In the genomic region with DNA sequence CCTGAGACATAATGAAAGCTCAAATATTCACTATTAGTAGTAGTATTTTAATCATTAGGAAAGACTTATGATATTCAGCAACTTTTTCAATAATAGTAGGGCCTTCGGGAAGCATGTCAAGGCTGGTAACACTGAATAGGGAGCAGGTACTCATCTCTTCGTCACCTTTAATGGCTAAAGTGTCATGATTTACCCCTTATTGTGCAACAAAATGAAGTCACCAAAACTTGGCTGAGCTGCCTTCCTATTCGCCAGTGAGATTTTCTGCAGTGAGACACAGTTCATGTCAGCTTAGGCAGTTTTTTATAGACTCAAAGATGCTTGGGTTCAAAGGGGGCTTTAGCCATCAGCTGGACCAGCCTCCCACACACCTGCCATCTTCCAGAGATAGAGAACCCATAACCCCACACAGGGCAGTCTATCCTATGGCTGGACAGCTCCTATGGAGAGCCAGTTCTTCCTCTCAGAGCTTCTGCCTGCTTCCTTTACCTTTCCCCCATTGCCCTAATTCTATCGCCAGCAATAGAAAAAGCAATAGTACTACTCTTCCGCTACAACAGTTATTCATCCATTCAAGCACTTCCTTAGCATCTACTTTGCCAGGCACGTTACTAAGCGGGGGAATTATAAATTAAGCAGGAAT, we compare ENCODE assay signal across 2 cellular contexts.
TF ChIP-seq lines count a peak whose summit lies in the region.

No MANE protein-coding gene starts in this region.

TF ChIP-seq in A549, 52 proteins besides CTCF, POLR2A, EP300 and RAD21 (continued from another document):
- TF ChIP-seq, protein P1, sequence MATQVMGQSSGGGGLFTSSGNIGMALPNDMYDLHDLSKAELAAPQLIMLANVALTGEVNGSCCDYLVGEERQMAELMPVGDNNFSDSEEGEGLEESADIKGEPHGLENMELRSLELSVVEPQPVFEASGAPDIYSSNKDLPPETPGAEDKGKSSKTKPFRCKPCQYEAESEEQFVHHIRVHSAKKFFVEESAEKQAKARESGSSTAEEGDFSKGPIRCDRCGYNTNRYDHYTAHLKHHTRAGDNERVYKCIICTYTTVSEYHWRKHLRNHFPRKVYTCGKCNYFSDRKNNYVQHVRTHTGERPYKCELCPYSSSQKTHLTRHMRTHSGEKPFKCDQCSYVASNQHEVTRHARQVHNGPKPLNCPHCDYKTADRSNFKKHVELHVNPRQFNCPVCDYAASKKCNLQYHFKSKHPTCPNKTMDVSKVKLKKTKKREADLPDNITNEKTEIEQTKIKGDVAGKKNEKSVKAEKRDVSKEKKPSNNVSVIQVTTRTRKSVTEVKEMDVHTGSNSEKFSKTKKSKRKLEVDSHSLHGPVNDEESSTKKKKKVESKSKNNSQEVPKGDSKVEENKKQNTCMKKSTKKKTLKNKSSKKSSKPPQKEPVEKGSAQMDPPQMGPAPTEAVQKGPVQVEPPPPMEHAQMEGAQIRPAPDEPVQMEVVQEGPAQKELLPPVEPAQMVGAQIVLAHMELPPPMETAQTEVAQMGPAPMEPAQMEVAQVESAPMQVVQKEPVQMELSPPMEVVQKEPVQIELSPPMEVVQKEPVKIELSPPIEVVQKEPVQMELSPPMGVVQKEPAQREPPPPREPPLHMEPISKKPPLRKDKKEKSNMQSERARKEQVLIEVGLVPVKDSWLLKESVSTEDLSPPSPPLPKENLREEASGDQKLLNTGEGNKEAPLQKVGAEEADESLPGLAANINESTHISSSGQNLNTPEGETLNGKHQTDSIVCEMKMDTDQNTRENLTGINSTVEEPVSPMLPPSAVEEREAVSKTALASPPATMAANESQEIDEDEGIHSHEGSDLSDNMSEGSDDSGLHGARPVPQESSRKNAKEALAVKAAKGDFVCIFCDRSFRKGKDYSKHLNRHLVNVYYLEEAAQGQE (IDR thresholded peaks at IDR 0.05) = peak; percentile 72
- TF ChIP-seq EHF (CRISPR knock-in tag; IDR thresholded peaks at IDR 0.05) = no peak

TF ChIP-seq in HEK293, 187 proteins besides CTCF, POLR2A, EP300 and RAD21 (continued from another document):
- TF ChIP-seq ZNF404 (tag by site-specific recombination; IDR thresholded peaks at IDR 0.05) (no peak), ZNF664 (tag by site-specific recombination; IDR thresholded peaks at IDR 0.05) (no peak)
- TF ChIP-seq, protein P2, sequence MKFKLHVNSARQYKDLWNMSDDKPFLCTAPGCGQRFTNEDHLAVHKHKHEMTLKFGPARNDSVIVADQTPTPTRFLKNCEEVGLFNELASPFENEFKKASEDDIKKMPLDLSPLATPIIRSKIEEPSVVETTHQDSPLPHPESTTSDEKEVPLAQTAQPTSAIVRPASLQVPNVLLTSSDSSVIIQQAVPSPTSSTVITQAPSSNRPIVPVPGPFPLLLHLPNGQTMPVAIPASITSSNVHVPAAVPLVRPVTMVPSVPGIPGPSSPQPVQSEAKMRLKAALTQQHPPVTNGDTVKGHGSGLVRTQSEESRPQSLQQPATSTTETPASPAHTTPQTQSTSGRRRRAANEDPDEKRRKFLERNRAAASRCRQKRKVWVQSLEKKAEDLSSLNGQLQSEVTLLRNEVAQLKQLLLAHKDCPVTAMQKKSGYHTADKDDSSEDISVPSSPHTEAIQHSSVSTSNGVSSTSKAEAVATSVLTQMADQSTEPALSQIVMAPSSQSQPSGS (tag by site-specific recombination; IDR thresholded peaks at IDR 0.05; ENCODE audit: low read depth) = no peak
- TF ChIP-seq, protein P3, sequence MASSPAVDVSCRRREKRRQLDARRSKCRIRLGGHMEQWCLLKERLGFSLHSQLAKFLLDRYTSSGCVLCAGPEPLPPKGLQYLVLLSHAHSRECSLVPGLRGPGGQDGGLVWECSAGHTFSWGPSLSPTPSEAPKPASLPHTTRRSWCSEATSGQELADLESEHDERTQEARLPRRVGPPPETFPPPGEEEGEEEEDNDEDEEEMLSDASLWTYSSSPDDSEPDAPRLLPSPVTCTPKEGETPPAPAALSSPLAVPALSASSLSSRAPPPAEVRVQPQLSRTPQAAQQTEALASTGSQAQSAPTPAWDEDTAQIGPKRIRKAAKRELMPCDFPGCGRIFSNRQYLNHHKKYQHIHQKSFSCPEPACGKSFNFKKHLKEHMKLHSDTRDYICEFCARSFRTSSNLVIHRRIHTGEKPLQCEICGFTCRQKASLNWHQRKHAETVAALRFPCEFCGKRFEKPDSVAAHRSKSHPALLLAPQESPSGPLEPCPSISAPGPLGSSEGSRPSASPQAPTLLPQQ (tag by site-specific recombination; IDR thresholded peaks at IDR 0.05) = no peak
